ENCODE assay signal across 17 cellular contexts in the genomic region with DNA sequence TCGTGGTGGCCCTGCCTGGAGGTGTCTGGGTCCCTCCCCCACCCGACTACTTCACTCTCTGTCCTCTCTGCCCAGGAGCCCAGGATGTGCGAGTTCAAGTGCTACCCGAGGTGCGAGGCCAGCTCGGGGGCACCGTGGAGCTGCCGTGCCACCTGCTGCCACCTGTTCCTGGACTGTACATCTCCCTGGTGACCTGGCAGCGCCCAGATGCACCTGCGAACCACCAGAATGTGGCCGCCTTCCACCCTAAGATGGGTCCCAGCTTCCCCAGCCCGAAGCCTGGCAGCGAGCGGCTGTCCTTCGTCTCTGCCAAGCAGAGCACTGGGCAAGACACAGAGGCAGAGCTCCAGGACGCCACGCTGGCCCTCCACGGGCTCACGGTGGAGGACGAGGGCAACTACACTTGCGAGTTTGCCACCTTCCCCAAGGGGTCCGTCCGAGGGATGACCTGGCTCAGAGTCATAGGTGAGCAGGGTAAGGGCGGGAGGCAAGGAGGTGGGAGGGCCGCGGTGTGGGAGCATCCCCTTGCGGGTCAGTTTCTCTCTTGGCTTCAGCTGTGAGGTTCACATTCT. TPM values are rescaled to one million over a fixed set of nuclear protein-coding genes. Genes with fewer than 3 reads are reported as not detected.
DNase-seq lines count a peak whose midpoint lies in the region; ATAC-seq, FAIRE-seq and TF ChIP-seq lines count a peak whose summit lies in the region.
"Had no signal": no experiment of that assay in that cellular context is flagged by ENCODE, and none has a peak within 500 bp of the region (broad histone marks: within the 10 kb centered on the region; RNA-seq: fewer than 3 reads in every experiment).

No MANE protein-coding gene starts in this region.

- no peak overlapping the region for H3K9ac ChIP-seq in HepG2 (ENCODE audit: insufficient read depth, low read depth, low read length)
- H3K9ac ChIP-seq in neural progenitor cell = no peak overlapping the region

- H2AFZ ChIP-seq in HepG2 (ENCODE audit: low read length) = no peak overlapping the region
- no peak overlapping the region for H2AFZ ChIP-seq in neural progenitor cell (replicated peaks)

- no peak overlapping the region for H3K27ac ChIP-seq in HepG2 (ENCODE audit: extremely low read length, insufficient read depth, low read length)
- no peak overlapping the region for H3K27ac ChIP-seq in right lobe of liver
- no peak overlapping the region for H3K27ac ChIP-seq in neural progenitor cell

- peaks cover 11% of the 10 kb centered on the region for H3K27me3 Mint-ChIP-seq in endothelial cell (ENCODE audit: unreplicated experiment)
- no peaks in the 10 kb centered on the region for H3K27me3 Mint-ChIP-seq in neural progenitor cell (ENCODE audit: insufficient read depth, low read depth)
- H3K27me3 Mint-ChIP-seq: CD4-positive, alpha-beta T cell had no signal

- ATAC-seq in HepG2 (no peak), right lobe of liver (no peak)
- ATAC-seq in stimulated activated effector memory CD8-positive, alpha-beta T cell treated with anti-CD3 and anti-CD28 coated beads, Interleukin-12 subunit alpha, Interleukin-12 subunit beta, amount 100 ng/mL, for 72 hours = no peak

- POLR2A ChIA-PET in HepG2 (lab: Yijun Ruan, JAX) = no interaction called here

- H3K27ac Mint-ChIP-seq in endothelial cell (ENCODE audit: unreplicated experiment) = no peak overlapping the region
- H3K27ac Mint-ChIP-seq in neural progenitor cell = peak overlapping the region; percentile 53
- H3K27ac Mint-ChIP-seq in stimulated activated effector memory CD8-positive, alpha-beta T cell treated with anti-CD3 and anti-CD28 coated beads, Interleukin-12 subunit alpha, Interleukin-12 subunit beta, amount 100 ng/mL, for 72 hours = no peak overlapping the region
- H3K27ac Mint-ChIP-seq: CD4-positive, alpha-beta T cell had no signal

- BruUV-seq in HepG2 (replicated peaks; lab: Mats Ljungman, UMichigan) = no TSS peak

- H3K36me3 Mint-ChIP-seq in endothelial cell (ENCODE audit: low read depth, unreplicated experiment) = peaks cover 45% of the 10 kb centered on the region
- H3K36me3 Mint-ChIP-seq in neural progenitor cell = peaks cover 38% of the 10 kb centered on the region
- no peaks in the 10 kb centered on the region for H3K36me3 Mint-ChIP-seq in stimulated activated effector memory CD8-positive, alpha-beta T cell treated with anti-CD3 and anti-CD28 coated beads, Interleukin-12 subunit alpha, Interleukin-12 subunit beta, amount 100 ng/mL, for 72 hours

- in situ Hi-C loops in HepG2 (cut with HindIII; ENCODE audit: extremely low pct_ligation_motif_present, low pct_unique_long_range_greater_than_20kb) = no loop called here

- no peak overlapping the region for H3K4me3 ChIP-seq in HepG2 (replicated peaks in 1 of 3; ENCODE audit: insufficient read depth in 1 of 3, low read depth in 2 of 3, low read length in 3 of 3)
- H3K4me3 ChIP-seq in right lobe of liver = no peak overlapping the region
- no peak overlapping the region for H3K4me3 ChIP-seq in neural progenitor cell
- H3K4me3 ChIP-seq: HAP-1 had no signal

- H3K4me3 Mint-ChIP-seq in endothelial cell (ENCODE audit: unreplicated experiment) (peak overlapping the region; percentile 83), neural progenitor cell (peak overlapping the region; percentile 48)
- no peak overlapping the region for H3K4me3 Mint-ChIP-seq in stimulated activated effector memory CD8-positive, alpha-beta T cell treated with anti-CD3 and anti-CD28 coated beads, Interleukin-12 subunit alpha, Interleukin-12 subunit beta, amount 100 ng/mL, for 72 hours
- H3K4me3 Mint-ChIP-seq: CD4-positive, alpha-beta T cell had no signal

- H3F3A ChIP-seq in neural progenitor cell (ENCODE audit: low read depth) = no peaks in the 10 kb centered on the region

- H4K20me1 ChIP-seq in HepG2 (ENCODE audit: insufficient read depth, low read length) (no peaks in the 10 kb centered on the region), neural progenitor cell (ENCODE audit: low read depth) (peaks cover 54% of the 10 kb centered on the region)

- DNase-seq in HepG2 (ENCODE audit: low spot score) = no peak
- DNase-seq in right lobe of liver = no peak
- no peak for DNase-seq in endothelial cell (ENCODE audit: low spot score)
- no peak for DNase-seq in neural progenitor cell (ENCODE audit: low spot score)
- DNase-seq in stimulated activated CD4-positive, alpha-beta T cell treated with anti-CD3 and anti-CD28 coated beads, Interleukin-15, amount 100 ng/mL, for 24 hours = no peak
- no peak for DNase-seq in activated CD4-positive, alpha-beta T cell treated with anti-CD3 and anti-CD28 coated beads, Interleukin-2, amount 50 U/mL, for 1 hour
- no peak for DNase-seq in hippocampal formation (lab: John Stamatoyannopoulos, UW)
- no peak for DNase-seq in stimulated activated effector memory CD8-positive, alpha-beta T cell treated with anti-CD3 and anti-CD28 coated beads, Interleukin-12 subunit alpha, Interleukin-12 subunit beta, amount 100 ng/mL, for 72 hours (ENCODE audit: low spot score in 2 of 2)
- DNase-seq: Caco-2; CD4-positive, alpha-beta T cell; GDM1; NCI-H1105; NCI-H2081 treated with DMSO at 0.1 percent for 48 hours; OCI-M1; SHP77 treated with DMSO at 0.1 percent for 48 hours had no signal

- intact Hi-C loops in HepG2 (cut with micrococcal nuclease; ENCODE audit: unreplicated experiment) (no loop called here), right lobe of liver (cut with DNase I) (no loop called here)

- TF ChIP-seq POLR2A in HepG2 (IDR thresholded peaks at IDR 0.05; ENCODE audit: insufficient read depth in 1 of 2, low read depth in 2 of 2, low read length in 2 of 2) (no peak), right lobe of liver (IDR thresholded peaks at IDR 0.05) (no peak)

- H3K4me1 Mint-ChIP-seq in endothelial cell (ENCODE audit: unreplicated experiment) (peaks cover 27% of the 10 kb centered on the region), neural progenitor cell (no peaks in the 10 kb centered on the region)
- H3K4me1 Mint-ChIP-seq in stimulated activated effector memory CD8-positive, alpha-beta T cell treated with anti-CD3 and anti-CD28 coated beads, Interleukin-12 subunit alpha, Interleukin-12 subunit beta, amount 100 ng/mL, for 72 hours = peaks cover 6% of the 10 kb centered on the region

- peaks cover 3 to 31% of the 10 kb centered on the region in 2 experiments; a peak in 4 of 5 replicates for H3K36me3 ChIP-seq in HepG2 (replicated peaks in 1 of 2; ENCODE audit: control insufficient read depth in 1 of 2, insufficient read depth in 2 of 2, low read length in 2 of 2)
- peaks cover 0 to 13% (median 5%) of the 10 kb centered on the region in 4 donors for H3K36me3 ChIP-seq in right lobe of liver
- H3K36me3 ChIP-seq in neural progenitor cell = no peaks in the 10 kb centered on the region

- CTCF ChIA-PET in HepG2 (lab: Yijun Ruan, JAX; ENCODE audit: low intra/inter-chr PET ratio, low total read pairs) = no interaction called here

- H3K9me3 Mint-ChIP-seq in endothelial cell (ENCODE audit: unreplicated experiment) = no peaks in the 10 kb centered on the region
- no peaks in the 10 kb centered on the region for H3K9me3 Mint-ChIP-seq in neural progenitor cell
- no peaks in the 10 kb centered on the region for H3K9me3 Mint-ChIP-seq in stimulated activated effector memory CD8-positive, alpha-beta T cell treated with anti-CD3 and anti-CD28 coated beads, Interleukin-12 subunit alpha, Interleukin-12 subunit beta, amount 100 ng/mL, for 72 hours
- H3K9me3 Mint-ChIP-seq: CD4-positive, alpha-beta T cell had no signal

- TF ChIP-seq RAD21 in HepG2 (CRISPR knock-in tag; IDR thresholded peaks at IDR 0.05) = no peak

- H3K4me2 ChIP-seq in HepG2 (ENCODE audit: low read depth, low read length) (no peak overlapping the region), neural progenitor cell (no peak overlapping the region)

- H3K4me1 ChIP-seq in HepG2 (ENCODE audit: insufficient read depth, low read length) (peaks cover 58% of the 10 kb centered on the region), right lobe of liver (peaks cover 0 to 55% (median 4%) of the 10 kb centered on the region in 4 donors), neural progenitor cell (no peaks in the 10 kb centered on the region)
- H3K4me1 ChIP-seq: HAP-1 had no signal

- H3K27me3 ChIP-seq in HepG2 (ENCODE audit: control insufficient read depth in 1 of 2, insufficient read depth in 2 of 2, low read length in 2 of 2) (no peaks in the 10 kb centered on the region), right lobe of liver (no peaks in the 10 kb centered on the region), neural progenitor cell (no peaks in the 10 kb centered on the region)

- TF ChIP-seq EP300 in HepG2 (IDR thresholded peaks at IDR 0.05; ENCODE audit: low read depth in 2 of 2, low read length in 2 of 2) (no peak), HepG2 (CRISPR knock-in tag; IDR thresholded peaks at IDR 0.05; ENCODE audit: borderline replicate concordance) (no peak)

- H3K79me2 ChIP-seq in HepG2 (ENCODE audit: insufficient read depth, low read length) (peaks cover 7% of the 10 kb centered on the region), neural progenitor cell (ENCODE audit: low read depth) (peaks cover 48% of the 10 kb centered on the region)

- over 99% methylated on average over 22 of the region's 27 CpGs for WGBS in HepG2 (ENCODE audit: low lambda C conversion rate)
- WGBS in right lobe of liver (ENCODE audit: insufficient coverage, low coverage, low lambda C conversion rate, missing lambda C conversion rate) = 91% methylated on average over 3 of the region's 27 CpGs

- TF ChIP-seq CTCF in HepG2 (CRISPR knock-in tag; IDR thresholded peaks at IDR 0.05) (no peak), right lobe of liver (IDR thresholded peaks at IDR 0.05) (no peak), endothelial cell (IDR thresholded peaks at IDR 0.05; ENCODE audit: unreplicated experiment) (no peak), neural progenitor cell (IDR thresholded peaks at IDR 0.05) (no peak)

- no peak for FAIRE-seq in HepG2 (lab: Jason Lieb, UNC)

- no peaks in the 10 kb centered on the region for H3K9me3 ChIP-seq in HepG2 (ENCODE audit: low read length)
- H3K9me3 ChIP-seq in right lobe of liver = no peaks in the 10 kb centered on the region
- H3K9me3 ChIP-seq in neural progenitor cell (ENCODE audit: low read depth) = no peaks in the 10 kb centered on the region
- H3K9me3 ChIP-seq: Caco-2, HAP-1 had no signal

RNA-seq across cellular contexts. Expression of gene NECTIN2, which starts 19.2 kb away (rescaled TPM):
- 32.7 and 75.4 TPM in 2 replicates for total RNA-seq in HepG2 (2016; rRNA removed; fragmentation: Illumina TruSeq; extraction: Trizol)
- 14.1 and 16.2 TPM in 2 replicates for total RNA-seq in HepG2 (2016; cell fraction: cytosol; rRNA removed; fragmentation: Illumina TruSeq; extraction: Trizol; ENCODE audit: low read depth)
- 26.6 and 79.7 TPM in 2 replicates for total RNA-seq in HepG2 (2016; cell fraction: insoluble cytoplasmic fraction; rRNA removed; fragmentation: Illumina TruSeq; extraction: Trizol)
- total RNA-seq in HepG2 (2016; cell fraction: membrane; rRNA removed; fragmentation: Illumina TruSeq; extraction: Trizol) = 27.2 and 31.1 TPM in 2 replicates
- 65.4 and 75.4 TPM in 2 replicates for total RNA-seq in HepG2 (2016; cell fraction: nucleus; rRNA removed; fragmentation: Illumina TruSeq; extraction: Trizol)
- 114 and 164 TPM in 2 replicates for polyA plus RNA-seq in HepG2 (2011; rRNA removed)
- polyA plus RNA-seq in HepG2 (2011; cell fraction: cytosol; rRNA removed) = 99.1 and 107 TPM in 2 replicates
- polyA plus RNA-seq in HepG2 (2011; cell fraction: nucleus; rRNA removed) = 78.9 and 91.7 TPM in 2 replicates
- polyA plus RNA-seq in HepG2 (2012) = 75.5 and 159 TPM in 2 replicates
- polyA plus RNA-seq in HepG2 (2016; cell fraction: cytosol; fragmentation: Illumina TruSeq; extraction: Trizol; ENCODE audit: low read depth) = 13.2 and 14.3 TPM in 2 replicates
- polyA plus RNA-seq in HepG2 (2016; cell fraction: insoluble cytoplasmic fraction; fragmentation: Illumina TruSeq; extraction: Trizol; ENCODE audit: low read depth) = 33.0 and 42.6 TPM in 2 replicates
- 24.0 and 26.9 TPM in 2 replicates for polyA plus RNA-seq in HepG2 (2016; cell fraction: membrane; fragmentation: Illumina TruSeq; extraction: Trizol; ENCODE audit: low read depth)
- 142 TPM in 2 replicates for polyA plus RNA-seq in HepG2 (2016; cell fraction: nucleus; fragmentation: Illumina TruSeq; extraction: Trizol; ENCODE audit: insufficient read depth, low read depth)
- polyA minus RNA-seq in HepG2 (2011; rRNA and poly(A)+ RNA removed; ENCODE audit: low replicate concordance) = 35.2 and 152 TPM in 2 replicates
- polyA minus RNA-seq in HepG2 (2011; cell fraction: cytosol; rRNA and poly(A)+ RNA removed) = 59.6 and 69.2 TPM in 2 replicates
- 28.7 and 29.8 TPM in 2 replicates for polyA minus RNA-seq in HepG2 (2011; cell fraction: nucleus; rRNA and poly(A)+ RNA removed)
- total RNA-seq in right lobe of liver = 100 to 1,000 TPM in 1 of 6 experiments, 10 to 100 TPM in 5; 63.5 to 127 (median 87.4) TPM
- 342 TPM for total RNA-seq in endothelial cell (ENCODE audit: unreplicated experiment)
- total RNA-seq in neural progenitor cell (ENCODE audit: low replicate concordance) = 54.2 and 210 TPM in 2 replicates

RNA-seq across cellular contexts. Expression of gene TOMM40, which starts 25.8 kb away (rescaled TPM):
- total RNA-seq in HepG2 (2016; rRNA removed; fragmentation: Illumina TruSeq; extraction: Trizol) = 84.5 and 110 TPM in 2 replicates
- 53.8 and 61.2 TPM in 2 replicates for total RNA-seq in HepG2 (2016; cell fraction: cytosol; rRNA removed; fragmentation: Illumina TruSeq; extraction: Trizol; ENCODE audit: low read depth)
- total RNA-seq in HepG2 (2016; cell fraction: insoluble cytoplasmic fraction; rRNA removed; fragmentation: Illumina TruSeq; extraction: Trizol) = 80.8 and 107 TPM in 2 replicates
- 83.6 and 90.9 TPM in 2 replicates for total RNA-seq in HepG2 (2016; cell fraction: membrane; rRNA removed; fragmentation: Illumina TruSeq; extraction: Trizol)
- total RNA-seq in HepG2 (2016; cell fraction: nucleus; rRNA removed; fragmentation: Illumina TruSeq; extraction: Trizol) = 53.3 and 59.8 TPM in 2 replicates
- 72.0 and 80.8 TPM in 2 replicates for polyA plus RNA-seq in HepG2 (2011; rRNA removed)
- polyA plus RNA-seq in HepG2 (2011; cell fraction: cytosol; rRNA removed) = 70.1 and 101 TPM in 2 replicates
- polyA plus RNA-seq in HepG2 (2011; cell fraction: nucleus; rRNA removed) = 86.1 and 90.7 TPM in 2 replicates
- 50.6 and 56.9 TPM in 2 replicates for polyA plus RNA-seq in HepG2 (2012)
- polyA plus RNA-seq in HepG2 (2016; cell fraction: cytosol; fragmentation: Illumina TruSeq; extraction: Trizol; ENCODE audit: low read depth) = 78.5 and 80.1 TPM in 2 replicates
- 123 and 139 TPM in 2 replicates for polyA plus RNA-seq in HepG2 (2016; cell fraction: insoluble cytoplasmic fraction; fragmentation: Illumina TruSeq; extraction: Trizol; ENCODE audit: low read depth)
- 85.7 and 87.8 TPM in 2 replicates for polyA plus RNA-seq in HepG2 (2016; cell fraction: membrane; fragmentation: Illumina TruSeq; extraction: Trizol; ENCODE audit: low read depth)
- polyA plus RNA-seq in HepG2 (2016; cell fraction: nucleus; fragmentation: Illumina TruSeq; extraction: Trizol; ENCODE audit: insufficient read depth, low read depth) = 130 and 133 TPM in 2 replicates
- 89.9 and 116 TPM in 2 replicates for polyA minus RNA-seq in HepG2 (2011; rRNA and poly(A)+ RNA removed; ENCODE audit: low replicate concordance)
- 25.4 and 31.5 TPM in 2 replicates for polyA minus RNA-seq in HepG2 (2011; cell fraction: cytosol; rRNA and poly(A)+ RNA removed)
- 14.4 and 14.8 TPM in 2 replicates for polyA minus RNA-seq in HepG2 (2011; cell fraction: nucleus; rRNA and poly(A)+ RNA removed)
- 10 to 100 TPM; 24.9 to 82.6 (median 26.7) TPM for total RNA-seq in right lobe of liver
- 60.5 TPM for total RNA-seq in endothelial cell (ENCODE audit: unreplicated experiment)
- total RNA-seq in neural progenitor cell (ENCODE audit: low replicate concordance) = 30.1 and 110 TPM in 2 replicates

RNA-seq across cellular contexts. Expression of gene APOE, which starts 40.3 kb away (rescaled TPM):
- total RNA-seq in HepG2 (2016; rRNA removed; fragmentation: Illumina TruSeq; extraction: Trizol) (458 and 1,328 TPM in 2 replicates), right lobe of liver (1,000 to 10,000 TPM; 3,480 to 8,780 (median 4,667) TPM), endothelial cell (ENCODE audit: unreplicated experiment) (258 TPM), neural progenitor cell (ENCODE audit: low replicate concordance) (195 and 530 TPM in 2 replicates)
- 159 and 166 TPM in 2 replicates for total RNA-seq in HepG2 (2016; cell fraction: cytosol; rRNA removed; fragmentation: Illumina TruSeq; extraction: Trizol; ENCODE audit: low read depth)
- total RNA-seq in HepG2 (2016; cell fraction: insoluble cytoplasmic fraction; rRNA removed; fragmentation: Illumina TruSeq; extraction: Trizol) = 502 and 1,332 TPM in 2 replicates
- total RNA-seq in HepG2 (2016; cell fraction: membrane; rRNA removed; fragmentation: Illumina TruSeq; extraction: Trizol) = 224 and 230 TPM in 2 replicates
- total RNA-seq in HepG2 (2016; cell fraction: nucleus; rRNA removed; fragmentation: Illumina TruSeq; extraction: Trizol) = 800 and 999 TPM in 2 replicates
- polyA plus RNA-seq in HepG2 (2011; rRNA removed) = 1,470 and 1,944 TPM in 2 replicates
- polyA plus RNA-seq in HepG2 (2011; cell fraction: cytosol; rRNA removed) = 2,997 and 3,700 TPM in 2 replicates
- polyA plus RNA-seq in HepG2 (2011; cell fraction: nucleus; rRNA removed) = 1,674 and 2,058 TPM in 2 replicates
- polyA plus RNA-seq in HepG2 (2012) = 709 and 938 TPM in 2 replicates
- polyA plus RNA-seq in HepG2 (2016; cell fraction: cytosol; fragmentation: Illumina TruSeq; extraction: Trizol; ENCODE audit: low read depth) = 177 and 191 TPM in 2 replicates
- polyA plus RNA-seq in HepG2 (2016; cell fraction: insoluble cytoplasmic fraction; fragmentation: Illumina TruSeq; extraction: Trizol; ENCODE audit: low read depth) = 450 and 491 TPM in 2 replicates
- polyA plus RNA-seq in HepG2 (2016; cell fraction: membrane; fragmentation: Illumina TruSeq; extraction: Trizol; ENCODE audit: low read depth) = 185 and 190 TPM in 2 replicates
- polyA plus RNA-seq in HepG2 (2016; cell fraction: nucleus; fragmentation: Illumina TruSeq; extraction: Trizol; ENCODE audit: insufficient read depth, low read depth) = 1,533 and 1,741 TPM in 2 replicates
- polyA minus RNA-seq in HepG2 (2011; rRNA and poly(A)+ RNA removed; ENCODE audit: low replicate concordance) = 0.40 and 224 TPM in 2 replicates
- 272 and 395 TPM in 2 replicates for polyA minus RNA-seq in HepG2 (2011; cell fraction: cytosol; rRNA and poly(A)+ RNA removed)
- 73.5 and 101 TPM in 2 replicates for polyA minus RNA-seq in HepG2 (2011; cell fraction: nucleus; rRNA and poly(A)+ RNA removed)

RNA-seq across cellular contexts. Expression of gene APOC1, which starts 49.1 kb away (rescaled TPM):
- 417 and 600 TPM in 2 replicates for total RNA-seq in HepG2 (2016; rRNA removed; fragmentation: Illumina TruSeq; extraction: Trizol)
- 534 and 640 TPM in 2 replicates for total RNA-seq in HepG2 (2016; cell fraction: cytosol; rRNA removed; fragmentation: Illumina TruSeq; extraction: Trizol; ENCODE audit: low read depth)
- total RNA-seq in HepG2 (2016; cell fraction: insoluble cytoplasmic fraction; rRNA removed; fragmentation: Illumina TruSeq; extraction: Trizol) = 415 and 575 TPM in 2 replicates
- 550 and 704 TPM in 2 replicates for total RNA-seq in HepG2 (2016; cell fraction: membrane; rRNA removed; fragmentation: Illumina TruSeq; extraction: Trizol)
- total RNA-seq in HepG2 (2016; cell fraction: nucleus; rRNA removed; fragmentation: Illumina TruSeq; extraction: Trizol) = 303 and 371 TPM in 2 replicates
- polyA plus RNA-seq in HepG2 (2011; rRNA removed) = 1,235 and 1,480 TPM in 2 replicates
- 789 and 856 TPM in 2 replicates for polyA plus RNA-seq in HepG2 (2011; cell fraction: cytosol; rRNA removed)
- polyA plus RNA-seq in HepG2 (2011; cell fraction: nucleus; rRNA removed) = 221 and 239 TPM in 2 replicates
- 609 and 1,000 TPM in 2 replicates for polyA plus RNA-seq in HepG2 (2012)
- 629 and 790 TPM in 2 replicates for polyA plus RNA-seq in HepG2 (2016; cell fraction: cytosol; fragmentation: Illumina TruSeq; extraction: Trizol; ENCODE audit: low read depth)
- 381 and 408 TPM in 2 replicates for polyA plus RNA-seq in HepG2 (2016; cell fraction: insoluble cytoplasmic fraction; fragmentation: Illumina TruSeq; extraction: Trizol; ENCODE audit: low read depth)
- polyA plus RNA-seq in HepG2 (2016; cell fraction: membrane; fragmentation: Illumina TruSeq; extraction: Trizol; ENCODE audit: low read depth) = 501 and 616 TPM in 2 replicates
- 540 and 648 TPM in 2 replicates for polyA plus RNA-seq in HepG2 (2016; cell fraction: nucleus; fragmentation: Illumina TruSeq; extraction: Trizol; ENCODE audit: insufficient read depth, low read depth)
- 364 TPM in 1 of 2 replicates, not detected in the other for polyA minus RNA-seq in HepG2 (2011; rRNA and poly(A)+ RNA removed; ENCODE audit: low replicate concordance)
- polyA minus RNA-seq in HepG2 (2011; cell fraction: cytosol; rRNA and poly(A)+ RNA removed) = 191 and 220 TPM in 2 replicates
- polyA minus RNA-seq in HepG2 (2011; cell fraction: nucleus; rRNA and poly(A)+ RNA removed) = 50.5 and 79.1 TPM in 2 replicates
- 1,000 to 10,000 TPM; 4,903 to 7,393 (median 5,741) TPM for total RNA-seq in right lobe of liver
- 44.8 TPM for total RNA-seq in endothelial cell (ENCODE audit: unreplicated experiment)
- 16.1 and 17.6 TPM in 2 replicates for total RNA-seq in neural progenitor cell (ENCODE audit: low replicate concordance)
- total RNA-seq: A172; CD4-positive, alpha-beta T cell had no signal

RNA-seq across cellular contexts. Expression of gene BCAM, which starts 56.4 kb away (rescaled TPM):
- 30.6 and 51.2 TPM in 2 replicates for total RNA-seq in HepG2 (2016; rRNA removed; fragmentation: Illumina TruSeq; extraction: Trizol)
- 13.8 and 14.2 TPM in 2 replicates for total RNA-seq in HepG2 (2016; cell fraction: cytosol; rRNA removed; fragmentation: Illumina TruSeq; extraction: Trizol; ENCODE audit: low read depth)
- total RNA-seq in HepG2 (2016; cell fraction: insoluble cytoplasmic fraction; rRNA removed; fragmentation: Illumina TruSeq; extraction: Trizol) = 22.1 and 59.2 TPM in 2 replicates
- total RNA-seq in HepG2 (2016; cell fraction: membrane; rRNA removed; fragmentation: Illumina TruSeq; extraction: Trizol) = 23.6 and 25.3 TPM in 2 replicates
- total RNA-seq in HepG2 (2016; cell fraction: nucleus; rRNA removed; fragmentation: Illumina TruSeq; extraction: Trizol) = 82.3 and 107 TPM in 2 replicates
- polyA plus RNA-seq in HepG2 (2011; rRNA removed) = 62.7 and 68.0 TPM in 2 replicates
- 30.5 and 43.7 TPM in 2 replicates for polyA plus RNA-seq in HepG2 (2011; cell fraction: cytosol; rRNA removed)
- 347 and 430 TPM in 2 replicates for polyA plus RNA-seq in HepG2 (2011; cell fraction: nucleus; rRNA removed)
- 225 and 263 TPM in 2 replicates for polyA plus RNA-seq in HepG2 (2012)
- 20.9 and 22.6 TPM in 2 replicates for polyA plus RNA-seq in HepG2 (2016; cell fraction: cytosol; fragmentation: Illumina TruSeq; extraction: Trizol; ENCODE audit: low read depth)
- 55.5 and 77.0 TPM in 2 replicates for polyA plus RNA-seq in HepG2 (2016; cell fraction: insoluble cytoplasmic fraction; fragmentation: Illumina TruSeq; extraction: Trizol; ENCODE audit: low read depth)
- polyA plus RNA-seq in HepG2 (2016; cell fraction: membrane; fragmentation: Illumina TruSeq; extraction: Trizol; ENCODE audit: low read depth) = 33.0 and 38.0 TPM in 2 replicates
- 426 and 433 TPM in 2 replicates for polyA plus RNA-seq in HepG2 (2016; cell fraction: nucleus; fragmentation: Illumina TruSeq; extraction: Trizol; ENCODE audit: insufficient read depth, low read depth)
- 67.0 TPM in 1 of 2 replicates, not detected in the other for polyA minus RNA-seq in HepG2 (2011; rRNA and poly(A)+ RNA removed; ENCODE audit: low replicate concordance)
- 53.4 and 68.9 TPM in 2 replicates for polyA minus RNA-seq in HepG2 (2011; cell fraction: cytosol; rRNA and poly(A)+ RNA removed)
- 37.1 and 45.6 TPM in 2 replicates for polyA minus RNA-seq in HepG2 (2011; cell fraction: nucleus; rRNA and poly(A)+ RNA removed)
- 10 to 100 TPM; 26.5 to 48.3 (median 32.7) TPM for total RNA-seq in right lobe of liver
- total RNA-seq in endothelial cell (ENCODE audit: unreplicated experiment) = 6.9 TPM
- 7.1 and 16.9 TPM in 2 replicates for total RNA-seq in neural progenitor cell (ENCODE audit: low replicate concordance)
- total RNA-seq: CD4-positive, alpha-beta T cell had no signal
